In the genomic region with DNA sequence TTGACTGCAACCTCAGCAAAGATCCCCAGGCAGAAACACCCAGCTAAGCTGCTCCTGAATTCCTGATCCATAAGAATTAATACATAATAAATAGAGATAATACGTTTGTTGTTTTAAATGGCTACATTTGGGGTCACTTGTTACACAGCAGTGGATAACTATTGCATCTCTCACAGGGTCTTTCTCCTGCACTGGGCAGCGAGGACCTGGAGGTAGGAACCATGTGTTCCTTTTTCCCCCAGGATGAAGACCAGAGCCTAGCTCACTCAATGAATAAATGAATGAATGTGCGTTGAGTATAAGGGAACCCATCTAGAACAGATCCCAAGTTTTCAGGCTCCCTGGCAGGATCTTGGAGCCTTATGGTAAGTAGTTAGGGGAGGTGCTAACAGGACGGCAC, we compare ENCODE assay signal across 23 cellular contexts. TPM values are rescaled to one million over a fixed set of nuclear protein-coding genes. Genes with fewer than 3 reads are reported as not detected.
DNase-seq lines count a peak whose midpoint lies in the region; ATAC-seq, FAIRE-seq and TF ChIP-seq lines count a peak whose summit lies in the region.
"Had no signal": no experiment of that assay in that cellular context is flagged by ENCODE, and none has a peak within 500 bp of the region (broad histone marks: within the 10 kb centered on the region; RNA-seq: fewer than 3 reads in every experiment).

No MANE protein-coding gene starts in this region.

- no peaks in the 10 kb centered on the region for H4K20me1 ChIP-seq in HepG2 (ENCODE audit: insufficient read depth, low read length)
- no peaks in the 10 kb centered on the region for H4K20me1 ChIP-seq in K562 (replicated peaks; ENCODE audit: control insufficient read depth, insufficient read depth, low read length)
- H4K20me1 ChIP-seq: BLaER1 had no signal

- H3K9ac ChIP-seq in HepG2 (ENCODE audit: insufficient read depth, low read depth, low read length) (no peak overlapping the region), K562 (ENCODE audit: insufficient read depth in 1 of 2, low read depth in 2 of 2, low read length in 2 of 2) (no peak overlapping the region)
- H3K9ac ChIP-seq: BLaER1 had no signal

- TF ChIP-seq RAD21 in HepG2 (CRISPR knock-in tag; IDR thresholded peaks at IDR 0.05), result no peak
- no peak for TF ChIP-seq RAD21 in K562 (CRISPR knock-in tag; conservative IDR thresholded peaks at IDR 0.05 in 1 of 2, IDR thresholded peaks at IDR 0.05 in 1 of 2)

- H3K27ac ChIP-seq in HepG2 (ENCODE audit: extremely low read length, insufficient read depth, low read length) (no peak overlapping the region), right lobe of liver (no peak overlapping the region), K562 (ENCODE audit: extremely low read depth, low read depth, low read length) (no peak overlapping the region), esophagus squamous epithelium (no peak overlapping the region)
- H3K27ac ChIP-seq: BLaER1 had no signal

- no peaks in the 10 kb centered on the region for H3K79me2 ChIP-seq in HepG2 (ENCODE audit: insufficient read depth, low read length)
- no peaks in the 10 kb centered on the region for H3K79me2 ChIP-seq in K562 (ENCODE audit: control insufficient read depth, insufficient read depth, low read length)

- H3K27me3 ChIP-seq in HepG2 (ENCODE audit: control insufficient read depth in 1 of 2, insufficient read depth in 2 of 2, low read length in 2 of 2), result peaks cover 0 to 15% of the 10 kb centered on the region in 2 experiments; a peak in 3 of 5 replicates
- no peaks in the 10 kb centered on the region for H3K27me3 ChIP-seq in right lobe of liver
- peaks cover 4 to 17% of the 10 kb centered on the region in 2 experiments; a peak in 3 of 5 replicates for H3K27me3 ChIP-seq in K562 (ENCODE audit: control insufficient read depth in 2 of 2, insufficient read depth in 2 of 2, low read length in 2 of 2)
- peaks cover 0 to 19% (median 0%) of the 10 kb centered on the region in 4 donors for H3K27me3 ChIP-seq in esophagus squamous epithelium
- H3K27me3 ChIP-seq: BE2C, BLaER1 had no signal

- POLR2A ChIA-PET in HepG2 (lab: Yijun Ruan, JAX), result no interaction called here
- POLR2A ChIA-PET in K562 (lab: Yijun Ruan, JAX), result interaction anchor here (0.6 to 0.8 kb wide), 2 partner anchors 11 to 138 kb away, joined by 3 read pairs; no protein-coding TSS in a partner anchor

- H2AFZ ChIP-seq in HepG2 (ENCODE audit: low read length), result no peak overlapping the region
- no peak overlapping the region for H2AFZ ChIP-seq in K562 (ENCODE audit: low read depth, low read length)

- H3K9me1 ChIP-seq in K562 (ENCODE audit: control insufficient read depth, insufficient read depth, low read length), result no peaks in the 10 kb centered on the region

- WGBS in HepG2 (ENCODE audit: low lambda C conversion rate), result 11% methylated on average over 4 of the region's 4 CpGs
- WGBS in right lobe of liver (ENCODE audit: insufficient coverage, low coverage, low lambda C conversion rate, missing lambda C conversion rate), result 55% methylated on average over 3 of the region's 4 CpGs
- WGBS in K562 (ENCODE audit: insufficient coverage, low coverage, missing lambda C conversion rate), result 41% methylated on average over 4 of the region's 4 CpGs
- 79 to 96% methylated on average over 4 of the region's 4 CpGs for WGBS in esophagus squamous epithelium, 2 donors

- DNase-seq in HepG2 (ENCODE audit: low spot score) (no peak), right lobe of liver (no peak), K562 (ENCODE audit: extremely low read depth in 1 of 4, low spot score in 3 of 4) (no peak), NCI-H526 treated with DMSO at 0.1 percent for 48 hours (lab: John Stamatoyannopoulos, UW) (no peak), esophagus squamous epithelium (lab: John Stamatoyannopoulos, UW) (no peak)
- DNase-seq: 8988T; ACHN; BE2C; C1 segment of cervical spinal cord; Caco-2; Calu3; CD4-positive, alpha-beta T cell; CD8-positive, alpha-beta T cell; DMS79 treated with DMSO at 0.1 percent for 48 hours; GF-D8 had no signal

- in situ Hi-C loops in HepG2 (cut with HindIII; ENCODE audit: extremely low pct_ligation_motif_present, low pct_unique_long_range_greater_than_20kb) (no loop called here), K562 (cut with MboI) (no loop called here)

- TF ChIP-seq POLR2A in HepG2 (IDR thresholded peaks at IDR 0.05; ENCODE audit: insufficient read depth in 1 of 2, low read depth in 2 of 2, low read length in 2 of 2) (no peak), right lobe of liver (IDR thresholded peaks at IDR 0.05) (no peak), K562 (conservative IDR thresholded peaks at IDR 0.05) (no peak), esophagus squamous epithelium (IDR thresholded peaks at IDR 0.05) (no peak)

- no peaks in the 10 kb centered on the region for H3K36me3 ChIP-seq in HepG2 (replicated peaks in 1 of 2; ENCODE audit: control insufficient read depth in 1 of 2, insufficient read depth in 2 of 2, low read length in 2 of 2)
- H3K36me3 ChIP-seq in right lobe of liver, result no peaks in the 10 kb centered on the region
- H3K36me3 ChIP-seq in K562 (ENCODE audit: control insufficient read depth, insufficient read depth, low read length), result no peaks in the 10 kb centered on the region
- no peaks in the 10 kb centered on the region for H3K36me3 ChIP-seq in esophagus squamous epithelium
- H3K36me3 ChIP-seq: BE2C had no signal

- intact Hi-C loops in HepG2 (cut with micrococcal nuclease; ENCODE audit: unreplicated experiment) (no loop called here), right lobe of liver (cut with DNase I) (no loop called here), K562 (cut with micrococcal nuclease) (no loop called here), esophagus squamous epithelium (cut with DNase I) (no loop called here)

- H3K4me2 ChIP-seq in HepG2 (ENCODE audit: low read depth, low read length), result no peak overlapping the region
- H3K4me2 ChIP-seq in K562 (ENCODE audit: insufficient read depth, low read length), result no peak overlapping the region
- H3K4me2 ChIP-seq: BLaER1 had no signal

- no peaks in the 10 kb centered on the region for H3K9me3 ChIP-seq in HepG2 (ENCODE audit: low read length)
- H3K9me3 ChIP-seq in right lobe of liver, result no peaks in the 10 kb centered on the region
- H3K9me3 ChIP-seq in K562 (replicated peaks; ENCODE audit: control insufficient read depth, insufficient read depth, low read depth, low read length), result 0 out of 2 replicates have a peak, but pooled peaks cover 4% of the 10 kb centered on the region
- peaks cover 0 to 21% (median 21%) of the 10 kb centered on the region in 3 donors for H3K9me3 ChIP-seq in esophagus squamous epithelium
- H3K9me3 ChIP-seq: Caco-2 had no signal

- CTCF ChIA-PET in HepG2 (lab: Yijun Ruan, JAX; ENCODE audit: low intra/inter-chr PET ratio, low total read pairs) (no interaction called here), K562 (lab: Yijun Ruan, JAX; ENCODE audit: low intra/inter-chr PET ratio) (interaction anchor here (0.6 kb wide), 1 partner anchor 20 kb away, joined by 3 read pairs; no protein-coding TSS in a partner anchor)

- no TSS peak for BruUV-seq in HepG2 (replicated peaks; lab: Mats Ljungman, UMichigan)
- no TSS peak for BruUV-seq in K562 (replicated peaks; lab: Mats Ljungman, UMichigan)

- ATAC-seq in HepG2 (no peak), right lobe of liver (no peak), K562 (no peak)
- ATAC-seq: CD8-positive, alpha-beta T cell had no signal

- no peak for TF ChIP-seq EP300 in HepG2 (IDR thresholded peaks at IDR 0.05; ENCODE audit: low read depth in 2 of 2, low read length in 2 of 2)
- TF ChIP-seq EP300 in HepG2 (CRISPR knock-in tag; IDR thresholded peaks at IDR 0.05; ENCODE audit: borderline replicate concordance), result no peak
- no peak for TF ChIP-seq EP300 in K562 (IDR thresholded peaks at IDR 0.05; ENCODE audit: low read length)

- no peak for FAIRE-seq in HepG2 (lab: Jason Lieb, UNC)
- FAIRE-seq in K562 (lab: Jason Lieb, UNC), result no peak
- FAIRE-seq: A204.1, D721Med, G401.6, GM12891, GM19239 had no signal

- no peak for TF ChIP-seq CTCF in HepG2 (CRISPR knock-in tag; IDR thresholded peaks at IDR 0.05)
- TF ChIP-seq CTCF in right lobe of liver (IDR thresholded peaks at IDR 0.05), result no peak
- no peak for TF ChIP-seq CTCF in K562 (IDR thresholded peaks at IDR 0.05 in 2 of 3, conservative IDR thresholded peaks at IDR 0.05 in 1 of 3; ENCODE audit: insufficient read depth in 2 of 3, low read depth in 1 of 3, low read length in 3 of 3)
- TF ChIP-seq CTCF in esophagus squamous epithelium (IDR thresholded peaks at IDR 0.05), result no peak

- H3K4me1 ChIP-seq in HepG2 (ENCODE audit: insufficient read depth, low read length) (no peaks in the 10 kb centered on the region), right lobe of liver (no peaks in the 10 kb centered on the region), K562 (replicated peaks in 1 of 2; ENCODE audit: control insufficient read depth in 2 of 2, insufficient read depth in 2 of 2, low read length in 2 of 2) (peaks cover 17 to 34% of the 10 kb centered on the region in 2 experiments; a peak in 4 of 5 replicates), esophagus squamous epithelium (peaks cover 0 to 18% (median 0%) of the 10 kb centered on the region in 3 donors)
- H3K4me1 ChIP-seq: BE2C, Caco-2 had no signal

- H3K4me3 ChIP-seq in HepG2 (replicated peaks in 1 of 3; ENCODE audit: insufficient read depth in 1 of 3, low read depth in 2 of 3, low read length in 3 of 3), result no peak overlapping the region
- H3K4me3 ChIP-seq in right lobe of liver, result no peak overlapping the region
- H3K4me3 ChIP-seq in K562, result no peak overlapping the region
- H3K4me3 ChIP-seq in esophagus squamous epithelium, result no peak overlapping the region
- H3K4me3 ChIP-seq: BLaER1 had no signal

RNA-seq across cellular contexts. Expression of a gene that starts 30.7 kb away (rescaled TPM):
- total RNA-seq in HepG2 (2016; rRNA removed; fragmentation: Illumina TruSeq; extraction: Trizol), result not detected in 2 replicates
- not detected in 2 replicates for total RNA-seq in HepG2 (2016; cell fraction: cytosol; rRNA removed; fragmentation: Illumina TruSeq; extraction: Trizol; ENCODE audit: low read depth)
- not detected in 2 replicates for total RNA-seq in HepG2 (2016; cell fraction: insoluble cytoplasmic fraction; rRNA removed; fragmentation: Illumina TruSeq; extraction: Trizol)
- total RNA-seq in HepG2 (2016; cell fraction: membrane; rRNA removed; fragmentation: Illumina TruSeq; extraction: Trizol), result not detected in 2 replicates
- total RNA-seq in HepG2 (2016; cell fraction: nucleus; rRNA removed; fragmentation: Illumina TruSeq; extraction: Trizol), result not detected in 2 replicates
- polyA plus RNA-seq in HepG2 (2011; rRNA removed), result not detected in 2 replicates
- not detected in 2 replicates for polyA plus RNA-seq in HepG2 (2011; cell fraction: cytosol; rRNA removed)
- not detected in 2 replicates for polyA plus RNA-seq in HepG2 (2011; cell fraction: nucleus; rRNA removed)
- polyA plus RNA-seq in HepG2 (2012), result not detected in 2 replicates
- not detected in 2 replicates for polyA plus RNA-seq in HepG2 (2016; cell fraction: cytosol; fragmentation: Illumina TruSeq; extraction: Trizol; ENCODE audit: low read depth)
- not detected in 2 replicates for polyA plus RNA-seq in HepG2 (2016; cell fraction: insoluble cytoplasmic fraction; fragmentation: Illumina TruSeq; extraction: Trizol; ENCODE audit: low read depth)
- not detected in 2 replicates for polyA plus RNA-seq in HepG2 (2016; cell fraction: membrane; fragmentation: Illumina TruSeq; extraction: Trizol; ENCODE audit: low read depth)
- not detected in 2 replicates for polyA plus RNA-seq in HepG2 (2016; cell fraction: nucleus; fragmentation: Illumina TruSeq; extraction: Trizol; ENCODE audit: insufficient read depth, low read depth)
- polyA minus RNA-seq in HepG2 (2011; rRNA and poly(A)+ RNA removed; ENCODE audit: low replicate concordance), result 0.05 TPM in 1 of 2 replicates, not detected in the other
- polyA minus RNA-seq in HepG2 (2011; cell fraction: cytosol; rRNA and poly(A)+ RNA removed), result not detected in 2 replicates
- polyA minus RNA-seq in HepG2 (2011; cell fraction: nucleus; rRNA and poly(A)+ RNA removed), result not detected in 2 replicates
- total RNA-seq in right lobe of liver, result under 1 TPM; 0.07 to 0.62 (median 0.28) TPM
- total RNA-seq in K562 (2011; cell fraction: chromatin; rRNA removed; ENCODE audit: low replicate concordance), result 16.8 and 60.7 TPM in 2 replicates
- total RNA-seq in K562 (2011; cell fraction: nucleolus; rRNA removed), result 53.0 and 74.2 TPM in 2 replicates
- total RNA-seq in K562 (2011; cell fraction: nucleoplasm; rRNA removed), result 25.8 and 31.3 TPM in 2 replicates
- total RNA-seq in K562 (2014; rRNA removed), result 23.4 and 29.5 TPM in 2 replicates
- total RNA-seq in K562 (2014; rRNA removed; fragmentation: Illumina TruSeq; extraction: Trizol), result 10.7 and 11.0 TPM in 2 replicates
- 11.9 and 12.1 TPM in 2 replicates for total RNA-seq in K562 (2015; rRNA removed; fragmentation: Illumina TruSeq; extraction: Trizol)
- total RNA-seq in K562 (2021), result 27.6 and 29.0 TPM in 2 replicates
- polyA plus RNA-seq in K562 (2011; rRNA removed), result 7.2 and 9.9 TPM in 2 replicates
- 10.5 and 59.1 TPM in 2 replicates for polyA plus RNA-seq in K562 (2011; cell fraction: cytosol; rRNA removed)
- polyA plus RNA-seq in K562 (2011; cell fraction: nucleus; rRNA removed), result 4.8 and 12.6 TPM in 2 replicates
- polyA plus RNA-seq in K562 (2012), result 15.6 and 20.7 TPM in 2 replicates
- 12.3 and 13.4 TPM in 2 replicates for polyA plus RNA-seq in K562 (2014; fragmentation: Illumina TruSeq; extraction: Trizol)
- polyA plus RNA-seq in K562 (2014; fragmentation: Nextera tagmentation; extraction: Ambion mirVana), result 1 to 10 TPM; 1.4 to 5.0 TPM
- polyA plus RNA-seq in K562 (2014; rRNA removed), result 20.9 and 22.0 TPM in 2 replicates
- 3.2 and 7.2 TPM in 2 replicates for polyA minus RNA-seq in K562 (2011; rRNA and poly(A)+ RNA removed)
- 8.0 and 13.6 TPM in 2 replicates for polyA minus RNA-seq in K562 (2011; cell fraction: cytosol; rRNA and poly(A)+ RNA removed)
- polyA minus RNA-seq in K562 (2011; cell fraction: nucleus; rRNA and poly(A)+ RNA removed), result 12.3 and 14.5 TPM in 2 replicates
- total RNA-seq in esophagus squamous epithelium, result 1 to 10 TPM in 1 of 4 donors, under 1 TPM in 3; 0.27 to 1.1 (median 0.81) TPM
- total RNA-seq: A673; Caco-2; Calu3; CD4-positive, alpha-beta T cell; CD8-positive, alpha-beta T cell had no signal
- polyA plus RNA-seq: AG04450 had no signal

Comparison
In these comparisons a context has a peak if more than half of its experiments do, and no peak if none do; other contexts are left out.
1. RNA of a gene that starts 30.7 kb away (total RNA-seq): 10.7 to 74.2 TPM in K562; 0.27 to 1.1 TPM in esophagus squamous epithelium, 0.07 to 0.62 TPM in right lobe of liver and not detected in HepG2; every median in the first group is over 4 times any median in the second.